Comparison of ENCODE assay signal across 18 cellular contexts in genomic region chr5:179180061-179180460, GRCh38.
DNase-seq lines count a peak whose midpoint lies in the region; ATAC-seq, FAIRE-seq and TF ChIP-seq lines count a peak whose summit lies in the region.
"Had no signal": no experiment of that assay in that cellular context is flagged by ENCODE, and none has a peak within 500 bp of the region (broad histone marks: within the 10 kb centered on the region; RNA-seq: fewer than 3 reads in every experiment).

No MANE protein-coding gene starts in this region.

- H3K36me3 ChIP-seq in kidney (ENCODE audit: control insufficient read depth in 1 of 2, insufficient read depth in 2 of 2, low read length in 2 of 2) (no peaks in the 10 kb centered on the region), aorta (ENCODE audit: control insufficient read depth in 1 of 2, insufficient read depth in 2 of 2, low read length in 1 of 2) (no peaks in the 10 kb centered on the region), Caco-2 (ENCODE audit: control insufficient read depth, insufficient read depth, low read length) (no peaks in the 10 kb centered on the region)
- H3K36me3 ChIP-seq: BLaER1 had no signal

- FAIRE-seq in kidney (lab: Jason Lieb, UNC) = no peak
- FAIRE-seq: HTR-8/SVneo had no signal

- H3K9me3 Mint-ChIP-seq in nephron progenitor cell (peaks cover 18% of the 10 kb centered on the region), MCF 10A (ENCODE audit: unreplicated experiment) (peaks cover 15% of the 10 kb centered on the region), Caco-2 (ENCODE audit: unreplicated experiment) (peaks cover 19% of the 10 kb centered on the region)

- H3K27me3 Mint-ChIP-seq in nephron progenitor cell (ENCODE audit: low read depth, poor library complexity) (peaks cover 11% of the 10 kb centered on the region), MCF 10A (ENCODE audit: insufficient read depth, unreplicated experiment) (peaks cover 29% of the 10 kb centered on the region), Caco-2 (ENCODE audit: insufficient read depth, unreplicated experiment) (no peaks in the 10 kb centered on the region)

- H3K9ac ChIP-seq in kidney (ENCODE audit: low read length in 2 of 2) = no peak overlapping the region
- H3K9ac ChIP-seq: BLaER1 had no signal

- peaks cover 21% of the 10 kb centered on the region for H3K36me3 Mint-ChIP-seq in nephron progenitor cell (ENCODE audit: low read depth)
- peaks cover 5% of the 10 kb centered on the region for H3K36me3 Mint-ChIP-seq in MCF 10A (ENCODE audit: insufficient read depth, unreplicated experiment)
- H3K36me3 Mint-ChIP-seq in Caco-2 (ENCODE audit: insufficient read depth, unreplicated experiment) = no peaks in the 10 kb centered on the region
- H3K36me3 Mint-ChIP-seq: CD14-positive monocyte; CD4-positive, alpha-beta memory T cell had no signal

- TF ChIP-seq CTCF in kidney (IDR thresholded peaks at IDR 0.05; ENCODE audit: borderline replicate concordance, extremely low read depth, insufficient read depth) (no peak), nephron progenitor cell (IDR thresholded peaks at IDR 0.05) (no peak), MCF 10A (IDR thresholded peaks at IDR 0.05; ENCODE audit: unreplicated experiment) (no peak), Caco-2 (IDR thresholded peaks at IDR 0.05; ENCODE audit: insufficient read depth in 1 of 2, low read depth in 1 of 2, low read length in 1 of 2, severe bottlenecking in 1 of 2, unreplicated experiment in 1 of 2) (no peak)

- no peak overlapping the region for H3K4me3 ChIP-seq in kidney (ENCODE audit: low read length in 2 of 2)
- no peak overlapping the region for H3K4me3 ChIP-seq in aorta (ENCODE audit: low read length in 2 of 2)
- H3K4me3 ChIP-seq in Caco-2 (ENCODE audit: low read depth, low read length) = no peak overlapping the region
- H3K4me3 ChIP-seq: BLaER1 had no signal

- no peaks in the 10 kb centered on the region for H3K4me1 ChIP-seq in kidney (ENCODE audit: control insufficient read depth in 1 of 2, insufficient read depth in 1 of 2, low read depth in 1 of 2, low read length in 2 of 2)
- no peaks in the 10 kb centered on the region for H3K4me1 ChIP-seq in aorta (ENCODE audit: control insufficient read depth in 1 of 2, insufficient read depth in 2 of 2, low read length in 2 of 2)
- H3K4me1 ChIP-seq in Caco-2 = no peaks in the 10 kb centered on the region

- no peak for ATAC-seq in left cardiac atrium
- no peak for ATAC-seq in aorta (ENCODE audit: low FRiP score)

- intact Hi-C loops in left cardiac atrium (cut with DNase I) (no loop called here), cardiac septum (cut with DNase I) (no loop called here), kidney (cut with DNase I) (no loop called here), aorta (cut with DNase I) (no loop called here), MCF 10A (cut with micrococcal nuclease) (no loop called here), Caco-2 (cut with micrococcal nuclease; ENCODE audit: unreplicated experiment) (no loop called here)

- BruUV-seq in MCF 10A (replicated peaks; lab: Mats Ljungman, UMichigan) = no TSS peak
- no TSS peak for BruUV-seq in Caco-2 (replicated peaks; lab: Mats Ljungman, UMichigan)

- peak; percentile 9 for DNase-seq in left cardiac atrium
- DNase-seq in cardiac septum (ENCODE audit: low spot score) = no peak
- DNase-seq in kidney = peak; percentile 20
- no peak for DNase-seq in nephron progenitor cell
- peak; percentile 25 to 45 for DNase-seq in aorta
- DNase-seq in MCF 10A (ENCODE audit: unreplicated experiment) = no peak
- no peak for DNase-seq in Caco-2
- no peak for DNase-seq in dermis blood vessel endothelial cell
- DNase-seq: 8988T; Calu3; CD4-positive, alpha-beta memory T cell; DMS79 treated with DMSO at 0.1 percent for 48 hours; GF-D8; GOT3; H9 had no signal

- POLR2A ChIA-PET in MCF 10A (lab: Yijun Ruan, JAX) = no interaction called here
- POLR2A ChIA-PET in Caco-2 (lab: Charles Lee) = no interaction called here

- H3K27ac ChIP-seq in kidney (ENCODE audit: low read depth in 2 of 2, low read length in 2 of 2) (no peak overlapping the region), aorta (ENCODE audit: low read depth in 1 of 2, low read length in 2 of 2) (no peak overlapping the region)
- H3K27ac ChIP-seq: BLaER1 had no signal

- WGBS in aorta, 2 donors = 75 to 83% methylated on average over 14 of the region's 14 CpGs

- H3K27me3 ChIP-seq in aorta (ENCODE audit: control insufficient read depth in 1 of 2, insufficient read depth in 2 of 2, low read length in 1 of 2) = no peaks in the 10 kb centered on the region
- no peaks in the 10 kb centered on the region for H3K27me3 ChIP-seq in Caco-2 (replicated peaks; ENCODE audit: control insufficient read depth, insufficient read depth, low read length)
- H3K27me3 ChIP-seq: BLaER1 had no signal

- H3K27ac Mint-ChIP-seq in nephron progenitor cell (peak overlapping the region; percentile 97), MCF 10A (ENCODE audit: low read depth, unreplicated experiment) (no peak overlapping the region), Caco-2 (ENCODE audit: unreplicated experiment) (no peak overlapping the region)
- H3K27ac Mint-ChIP-seq: CD4-positive, alpha-beta memory T cell had no signal

- H3K4me1 Mint-ChIP-seq in nephron progenitor cell = peaks cover 44% of the 10 kb centered on the region
- no peaks in the 10 kb centered on the region for H3K4me1 Mint-ChIP-seq in MCF 10A (ENCODE audit: insufficient read depth, unreplicated experiment)
- H3K4me1 Mint-ChIP-seq in Caco-2 (ENCODE audit: low read depth, unreplicated experiment) = no peaks in the 10 kb centered on the region
- H3K4me1 Mint-ChIP-seq: CD14-positive monocyte; CD4-positive, alpha-beta memory T cell had no signal

- H3K9me3 ChIP-seq in kidney (ENCODE audit: control insufficient read depth in 1 of 2, low read length in 2 of 2) (no peaks in the 10 kb centered on the region), aorta (ENCODE audit: control insufficient read depth, low read length) (no peaks in the 10 kb centered on the region), Caco-2 (no peaks in the 10 kb centered on the region; the same call in 1 of the 2 replicates)

- H3K4me3 Mint-ChIP-seq in nephron progenitor cell (no peak overlapping the region), MCF 10A (ENCODE audit: unreplicated experiment) (no peak overlapping the region), Caco-2 (ENCODE audit: unreplicated experiment) (no peak overlapping the region)
- H3K4me3 Mint-ChIP-seq: CD14-positive monocyte, H9 had no signal

- CTCF ChIA-PET in MCF 10A (lab: Yijun Ruan, JAX) = no interaction called here
- CTCF ChIA-PET in Caco-2 (lab: Charles Lee) = no interaction called here

Comparison
In these comparisons a context has a peak if more than half of its experiments do, and no peak if none do; other contexts are left out.
1. DNase-seq: peak in left cardiac atrium (single experiment), kidney (single experiment) and aorta (2 of 2); none in cardiac septum (single experiment), nephron progenitor cell (single experiment), MCF 10A (single experiment), Caco-2 (0 of 2) and dermis blood vessel endothelial cell (single experiment).